ENCODE assay signal across 8 cellular contexts in genomic region chr17:35244345-35245195, GRCh38. TPM values are rescaled to one million over a fixed set of nuclear protein-coding genes. Genes with fewer than 3 reads are reported as not detected.
DNase-seq lines count a peak whose midpoint lies in the region; ATAC-seq and TF ChIP-seq lines count a peak whose summit lies in the region.

No MANE protein-coding gene starts in this region.

- H3K36me3 ChIP-seq in RWPE2 (ENCODE audit: low read depth), result peaks cover 35% of the 10 kb centered on the region
- H3K36me3 ChIP-seq in heart right ventricle, result peaks cover 0 to 35% (median 0%) of the 10 kb centered on the region in 9 donors
- peaks cover 0 to 12% (median 0%) of the 10 kb centered on the region in 4 donors for H3K36me3 ChIP-seq in sigmoid colon

- no peak for TF ChIP-seq CTCF in RWPE2 (IDR thresholded peaks at IDR 0.05; ENCODE audit: poor library complexity, severe bottlenecking)
- no peak for TF ChIP-seq CTCF in heart right ventricle (IDR thresholded peaks at IDR 0.05)
- no peak for TF ChIP-seq CTCF in sigmoid colon (IDR thresholded peaks at IDR 0.05)

- peak overlapping the region; percentile 97 for H3K27ac ChIP-seq in RWPE2 (ENCODE audit: poor library complexity, severe bottlenecking)
- peak overlapping the region; percentile 70 to 99 (median 96) for H3K27ac ChIP-seq in heart right ventricle
- H3K27ac ChIP-seq in sigmoid colon, result peak overlapping the region; percentile 94 to 99 (median 96)

- DNase-seq in EL, result peak; percentile 98
- peak; percentile 86 for DNase-seq in RWPE2 (ENCODE audit: low spot score)
- peak; percentile 91 for DNase-seq in activated naive CD4-positive, alpha-beta T cell treated with Interleukin-2 at 50 U/mL for 16 hours
- peak; percentile 64 to 70 for DNase-seq in heart right ventricle
- peak; percentile 92 for DNase-seq in sigmoid colon
- DNase-seq in NCI-H1105 (lab: John Stamatoyannopoulos, UW), result no peak
- no peak for DNase-seq in NCI-H146 treated with DMSO at 0.1 percent for 48 hours (lab: John Stamatoyannopoulos, UW; ENCODE audit: unreplicated experiment)

- H3K4me1 ChIP-seq in RWPE2 (ENCODE audit: insufficient read depth, poor library complexity, severe bottlenecking) (peaks cover 18% of the 10 kb centered on the region), heart right ventricle (peaks cover 0 to 54% (median 29%) of the 10 kb centered on the region in 9 donors), sigmoid colon (peaks cover 0 to 36% (median 32%) of the 10 kb centered on the region in 4 donors)

- WGBS in heart right ventricle, 2 donors, result 28 to 34% methylated on average over 13 of the region's 13 CpGs
- 6 to 7% methylated on average over 13 of the region's 13 CpGs for WGBS in sigmoid colon, 2 donors

- intact Hi-C loops in heart right ventricle (cut with DNase I), result loop anchor here in 5 of 10 donors (5.0 to 10.0 kb wide), 6 partner anchors 50 to 288 kb away; partner anchors contain the start of genes NLE1 (in 2 of the 5) and SLFN12 (in 1 of the 5)
- intact Hi-C loops in sigmoid colon (cut with DNase I), result loop anchor here (5.0 to 10.0 kb wide), 3 partner anchors 203 to 1300 kb away; partner anchors contain the start of genes GGNBP2, LIG3 and SLFN13

- no peak for TF ChIP-seq EP300 in sigmoid colon (IDR thresholded peaks at IDR 0.05)

- H3K4me3 ChIP-seq in RWPE2 (ENCODE audit: severe bottlenecking), result peak overlapping the region; percentile 85
- peak overlapping the region; percentile 47 to 95 (median 76) for H3K4me3 ChIP-seq in heart right ventricle
- peak overlapping the region; percentile 66 to 86 (median 72) for H3K4me3 ChIP-seq in sigmoid colon

- no peak for TF ChIP-seq POLR2A in sigmoid colon (IDR thresholded peaks at IDR 0.05)

- ATAC-seq in HG02678 (IDR thresholded peaks at IDR 0.05; ENCODE audit: unreplicated experiment) (peak; percentile 45), RWPE2 (ENCODE audit: low read depth) (peak; percentile 39), heart right ventricle (peak; percentile 12 to 76 (median 42))

- H3K27me3 ChIP-seq in RWPE2 (ENCODE audit: insufficient read depth, poor library complexity, severe bottlenecking) (no peaks in the 10 kb centered on the region), heart right ventricle (no peaks in the 10 kb centered on the region), sigmoid colon (no peaks in the 10 kb centered on the region)

- H3K9me3 ChIP-seq in RWPE2 (ENCODE audit: severe bottlenecking), result no peaks in the 10 kb centered on the region
- no peaks in the 10 kb centered on the region for H3K9me3 ChIP-seq in heart right ventricle
- no peaks in the 10 kb centered on the region for H3K9me3 ChIP-seq in sigmoid colon

RNA-seq across cellular contexts. Expression of gene SLFN5, which starts 1.7 kb away (rescaled TPM):
- 10 to 100 TPM; 11.0 to 29.8 (median 15.9) TPM for total RNA-seq in heart right ventricle
- polyA plus RNA-seq in heart right ventricle, result 1 to 10 TPM; 2.5 to 5.4 TPM
- 10 to 100 TPM; 23.0 to 26.2 (median 23.7) TPM for total RNA-seq in sigmoid colon
- 10 to 100 TPM in 1 of 3 donors, 1 to 10 TPM in 2; 1.2 to 12.6 (median 3.6) TPM for polyA plus RNA-seq in sigmoid colon

RNA-seq across cellular contexts. Expression of gene SLC35G3, which starts 50.4 kb away (rescaled TPM):
- total RNA-seq in heart right ventricle, result not detected
- polyA plus RNA-seq in heart right ventricle, result not detected
- not detected for total RNA-seq in sigmoid colon
- not detected for polyA plus RNA-seq in sigmoid colon

Comparison
In these comparisons a context has a peak if more than half of its experiments do, and no peak if none do; other contexts are left out.
1. DNase-seq: peak in EL (single experiment), RWPE2 (single experiment), activated naive CD4-positive, alpha-beta T cell treated with Interleukin-2 at 50 U/mL for 16 hours (single experiment), heart right ventricle (2 of 2) and sigmoid colon (single experiment); none in NCI-H1105 (single experiment) and NCI-H146 treated with DMSO at 0.1 percent for 48 hours (single experiment).
2. Peak in every context shown above with its lines, with median percentiles within 50 percentile points of each other: ATAC-seq, H3K27ac ChIP-seq and H3K4me3 ChIP-seq.